25 cellular contexts compared by ENCODE assay signal in the genomic region with DNA sequence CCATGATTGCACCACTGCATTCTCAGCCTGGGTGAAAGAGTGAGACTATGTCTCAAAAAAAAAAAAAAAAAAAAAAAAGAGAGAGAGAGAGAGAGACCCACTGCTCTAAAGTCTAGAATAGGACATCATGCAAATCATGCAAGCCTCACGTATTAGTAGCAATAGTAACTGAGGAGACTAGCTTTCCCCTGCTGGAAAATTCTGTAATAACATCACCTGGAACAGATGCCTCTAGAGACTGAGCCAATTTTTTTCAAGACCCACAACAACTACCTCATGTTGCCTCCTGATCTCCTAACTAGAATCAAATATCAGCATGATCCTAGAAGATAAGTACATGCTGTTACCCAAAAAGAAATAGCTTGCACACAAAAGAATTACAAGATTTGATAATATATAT.
"Had no signal": no experiment of that assay in that cellular context is flagged by ENCODE, and none has a peak within 500 bp of the region (broad histone marks: within the 10 kb centered on the region; RNA-seq: fewer than 3 reads in every experiment).

No MANE protein-coding gene starts in this region.

- H3K27ac Mint-ChIP-seq: activated CD4-positive, alpha-beta T cell treated with anti-CD3 and anti-CD28 coated beads, Interleukin-2, amount 10 ng/mL, durations not matched to agents 7 days and 5 days; activated CD8-positive, alpha-beta T cell treated with anti-CD3 and anti-CD28 coated beads for 36 hours; activated T-cell treated with anti-CD3 and anti-CD28 coated beads, Interleukin-2, amount 50 U/mL, for 72 hours; dendritic cell treated with granulocyte-macrophage colony-stimulating factor and Interleukin-4, amounts not matched to agents 40 ng/mL and 50 ng/mL, for 4 days; memory B cell; natural killer cell; stimulated activated naive B cell treated with anti-CD40 and anti-IgM and Interleukin-4, amounts not matched to agents 10 μg/mL and 1 μg/mL and 100 μg/mL, for 72 hours; T-helper 2 cell treated with Interferon-gamma antibody and Interleukin-4, amounts not matched to agents 5 μg/mL and 100 μg/mL, for 36 hours had no signal

- H3K36me3 ChIP-seq: breast epithelium, esophagus squamous epithelium, left ventricle myocardium inferior, right atrium auricular region, stomach, thyroid gland, upper lobe of left lung had no signal

- H3K27me3 ChIP-seq: breast epithelium, esophagus squamous epithelium, right atrium auricular region, stomach, thyroid gland, upper lobe of left lung had no signal

- H3K27ac ChIP-seq: breast epithelium, epithelial cell of prostate, esophagus squamous epithelium, left ventricle myocardium inferior, right atrium auricular region, stomach, thyroid gland had no signal

- H3K4me1 Mint-ChIP-seq: activated CD4-positive, alpha-beta T cell treated with anti-CD3 and anti-CD28 coated beads, Interleukin-2, amount 10 ng/mL, durations not matched to agents 7 days and 5 days; memory B cell; natural killer cell; stimulated activated naive B cell treated with anti-CD40 and anti-IgM and Interleukin-4, amounts not matched to agents 10 μg/mL and 1 μg/mL and 100 μg/mL, for 72 hours had no signal

- H3K9me3 ChIP-seq: esophagus squamous epithelium, left ventricle myocardium inferior, right atrium auricular region, stomach, thyroid gland, upper lobe of left lung had no signal

- H3K36me3 Mint-ChIP-seq: memory B cell; natural killer cell; stimulated activated naive B cell treated with anti-CD40 and anti-IgM and Interleukin-4, amounts not matched to agents 10 μg/mL and 1 μg/mL and 100 μg/mL, for 72 hours had no signal

- H3K4me2 ChIP-seq: smooth muscle cell had no signal

- H3K9me3 Mint-ChIP-seq: activated CD4-positive, alpha-beta T cell treated with anti-CD3 and anti-CD28 coated beads, Interleukin-2, amount 10 ng/mL, durations not matched to agents 7 days and 5 days; T-helper 2 cell treated with Interferon-gamma antibody and Interleukin-4, amounts not matched to agents 5 μg/mL and 100 μg/mL, for 36 hours had no signal

- DNase-seq: activated CD4-positive, alpha-beta T cell treated with anti-CD3 and anti-CD28 coated beads for 1 hour; activated CD4-positive, alpha-beta T cell treated with anti-CD3 and anti-CD28 coated beads, Interleukin-2, amount 10 ng/mL, durations not matched to agents 7 days and 5 days; activated CD8-positive, alpha-beta T cell treated with anti-CD3 and anti-CD28 coated beads for 36 hours; activated naive CD4-positive, alpha-beta T cell; activated T-cell treated with anti-CD3 and anti-CD28 coated beads, Interleukin-2, amount 50 U/mL, for 72 hours; central memory CD4-positive, alpha-beta T cell; esophagus squamous epithelium; foreskin melanocyte; glutamatergic neuron; left ventricle myocardium inferior; natural killer cell; stimulated activated CD4-positive, alpha-beta T cell treated with anti-CD3 and anti-CD28 coated beads, Interleukin-2, amount 100 ng/mL, for 24 hours; stimulated activated naive B cell treated with anti-CD40 and anti-IgM and Interleukin-4, amounts not matched to agents 10 μg/mL and 1 μg/mL and 100 μg/mL, for 72 hours; stomach; T-helper 1 cell; thyroid gland had no signal

- H3K4me1 ChIP-seq: breast epithelium, esophagus squamous epithelium, left ventricle myocardium inferior, right atrium auricular region, stomach, thyroid gland, upper lobe of left lung had no signal

- H3K4me3 Mint-ChIP-seq: activated CD4-positive, alpha-beta T cell treated with anti-CD3 and anti-CD28 coated beads, Interleukin-2, amount 10 ng/mL, durations not matched to agents 7 days and 5 days; activated CD8-positive, alpha-beta T cell treated with anti-CD3 and anti-CD28 coated beads for 36 hours; activated T-cell treated with anti-CD3 and anti-CD28 coated beads, Interleukin-2, amount 50 U/mL, for 72 hours; dendritic cell treated with granulocyte-macrophage colony-stimulating factor and Interleukin-4, amounts not matched to agents 40 ng/mL and 50 ng/mL, for 4 days; memory B cell; natural killer cell; stimulated activated naive B cell treated with anti-CD40 and anti-IgM and Interleukin-4, amounts not matched to agents 10 μg/mL and 1 μg/mL and 100 μg/mL, for 72 hours; T-helper 2 cell treated with Interferon-gamma antibody and Interleukin-4, amounts not matched to agents 5 μg/mL and 100 μg/mL, for 36 hours had no signal

- H3K4me3 ChIP-seq: breast epithelium, esophagus squamous epithelium, left ventricle myocardium inferior, right atrium auricular region, smooth muscle cell, stomach, thyroid gland, upper lobe of left lung had no signal

- ATAC-seq: activated CD8-positive, alpha-beta T cell treated with anti-CD3 and anti-CD28 coated beads for 36 hours; activated naive CD4-positive, alpha-beta T cell treated with anti-CD3 and anti-CD28 coated beads, Interleukin-2, amount 50 U/mL, for 72 hours; activated T-cell treated with anti-CD3 and anti-CD28 coated beads, Interleukin-2, amount 50 U/mL, for 72 hours; natural killer cell; stimulated activated naive B cell treated with anti-CD40 and anti-IgM and Interleukin-4, amounts not matched to agents 10 μg/mL and 1 μg/mL and 100 μg/mL, for 72 hours had no signal

- H3K27me3 Mint-ChIP-seq: activated CD4-positive, alpha-beta T cell treated with anti-CD3 and anti-CD28 coated beads, Interleukin-2, amount 10 ng/mL, durations not matched to agents 7 days and 5 days; dendritic cell treated with granulocyte-macrophage colony-stimulating factor and Interleukin-4, amounts not matched to agents 40 ng/mL and 50 ng/mL, for 4 days; memory B cell; stimulated activated naive B cell treated with anti-CD40 and anti-IgM and Interleukin-4, amounts not matched to agents 10 μg/mL and 1 μg/mL and 100 μg/mL, for 72 hours had no signal
